24 cellular contexts compared by ENCODE assay signal in genomic region chr6:151096255-151096612, GRCh38.
DNase-seq lines count a peak whose midpoint lies in the region; ATAC-seq and TF ChIP-seq lines count a peak whose summit lies in the region.
"Had no signal": no experiment of that assay in that cellular context is flagged by ENCODE, and none has a peak within 500 bp of the region (broad histone marks: within the 10 kb centered on the region; RNA-seq: fewer than 3 reads in every experiment).

No MANE protein-coding gene starts in this region.

- H2AFZ ChIP-seq in HCT116 (ENCODE audit: low read depth, low read length, poor library complexity, severe bottlenecking), result no peak overlapping the region

- H3K4me1 ChIP-seq in HCT116 (ENCODE audit: control insufficient read depth in 1 of 2, insufficient read depth in 2 of 2, low read length in 2 of 2), result peaks cover 41 to 62% of the 10 kb centered on the region in 2 experiments
- H3K4me1 ChIP-seq: upper lobe of left lung had no signal

- no peaks in the 10 kb centered on the region; the same call in 1 of the 2 replicates for H3K79me2 ChIP-seq in HCT116 (ENCODE audit: insufficient read depth, low read length)

- TF ChIP-seq CTCF in HCT116 (IDR thresholded peaks at IDR 0.05 in 2 of 3, conservative IDR thresholded peaks at IDR 0.05 in 1 of 3; ENCODE audit: borderline replicate concordance in 1 of 3, insufficient read depth in 1 of 3, low read depth in 2 of 3, low read length in 2 of 3) (no peak), fibroblast of the aortic adventitia (IDR thresholded peaks at IDR 0.05; ENCODE audit: insufficient read depth, low read length) (no peak), nephron progenitor cell (IDR thresholded peaks at IDR 0.05) (no peak)

- H3K4me1 Mint-ChIP-seq in nephron progenitor cell, result peaks cover 59% of the 10 kb centered on the region
- H3K4me1 Mint-ChIP-seq: IgD-negative memory B cell, natural killer cell had no signal

- H3K9me3 ChIP-seq in HCT116 (ENCODE audit: control insufficient read depth in 1 of 2, insufficient read depth in 1 of 2, low read depth in 1 of 2, low read length in 2 of 2), result no peaks in the 10 kb centered on the region
- H3K9me3 ChIP-seq: heart right ventricle, suprapubic skin, upper lobe of left lung had no signal

- no peak overlapping the region for H3K4me3 Mint-ChIP-seq in nephron progenitor cell
- H3K4me3 Mint-ChIP-seq: activated CD4-positive, alpha-beta T cell treated with anti-CD3 and anti-CD28 coated beads, Interleukin-2, amount 10 ng/mL, durations not matched to agents 7 days and 5 days; CD14-positive monocyte; IgD-negative memory B cell; natural killer cell; stimulated activated naive B cell treated with anti-CD40 and anti-IgM and Interleukin-4, amounts not matched to agents 10 μg/mL and 1 μg/mL and 100 μg/mL, for 72 hours had no signal

- TF ChIP-seq POLR2A in HCT116 (IDR thresholded peaks at IDR 0.05; ENCODE audit: borderline replicate concordance, extremely low read depth, insufficient read depth, insufficient read length), result no peak

- DNase-seq in HCT116 (ENCODE audit: low read depth, low spot score) (no peak), NCI-H69 (lab: John Stamatoyannopoulos, UW) (peak; percentile 78), fibroblast of the aortic adventitia (ENCODE audit: low read depth) (peak; percentile 19), nephron progenitor cell (no peak), H7 (no peak), NCI-H2171 (lab: John Stamatoyannopoulos, UW) (no peak)
- DNase-seq: activated CD4-positive, alpha-beta T cell treated with anti-CD3 and anti-CD28 coated beads, Interleukin-2, amount 10 ng/mL, durations not matched to agents 7 days and 5 days; activated effector memory CD4-positive, alpha-beta T cell treated with anti-CD3 and anti-CD28 coated beads, Interleukin-2, amount 50 U/mL, for 16 hours; activated T-cell treated with anti-CD3 and anti-CD28 coated beads, Interleukin-2, amount 50 U/mL, for 1 hour; effector memory CD4-positive, alpha-beta T cell; foreskin melanocyte; heart right ventricle; natural killer cell; NCI-H1930; NCI-H446 treated with DMSO at 0.1 percent for 48 hours; stimulated activated naive B cell treated with anti-CD40 and anti-IgM and Interleukin-4, amounts not matched to agents 10 μg/mL and 1 μg/mL and 100 μg/mL, for 72 hours; upper lobe of left lung had no signal

- ATAC-seq in HCT116 (no peak), GM21786 (IDR thresholded peaks at IDR 0.05; ENCODE audit: unreplicated experiment) (no peak)
- ATAC-seq: heart right ventricle; natural killer cell; stimulated activated naive B cell treated with anti-CD40 and anti-IgM and Interleukin-4, amounts not matched to agents 10 μg/mL and 1 μg/mL and 100 μg/mL, for 72 hours had no signal

- peaks cover 8% of the 10 kb centered on the region for H3K9me3 Mint-ChIP-seq in nephron progenitor cell
- H3K9me3 Mint-ChIP-seq: activated CD4-positive, alpha-beta T cell treated with anti-CD3 and anti-CD28 coated beads, Interleukin-2, amount 10 ng/mL, durations not matched to agents 7 days and 5 days; natural killer cell had no signal

- TF ChIP-seq RAD21 in HCT116 (IDR thresholded peaks at IDR 0.05; ENCODE audit: low read depth), result no peak

- no TSS peak for BruUV-seq in HCT116 (replicated peaks; lab: Mats Ljungman, UMichigan)

- no peaks in the 10 kb centered on the region for H4K20me1 ChIP-seq in HCT116 (ENCODE audit: insufficient read depth)

- H3K27me3 Mint-ChIP-seq in nephron progenitor cell (ENCODE audit: low read depth, poor library complexity), result peaks cover 3% of the 10 kb centered on the region
- H3K27me3 Mint-ChIP-seq: activated CD4-positive, alpha-beta T cell treated with anti-CD3 and anti-CD28 coated beads, Interleukin-2, amount 10 ng/mL, durations not matched to agents 7 days and 5 days; IgD-negative memory B cell; stimulated activated naive B cell treated with anti-CD40 and anti-IgM and Interleukin-4, amounts not matched to agents 10 μg/mL and 1 μg/mL and 100 μg/mL, for 72 hours had no signal

- H3K4me3 ChIP-seq in HCT116 (replicated peaks in 1 of 2; ENCODE audit: low read depth in 1 of 2, low read length in 2 of 2) (no peak overlapping the region), fibroblast of the aortic adventitia (ENCODE audit: low read depth, low read length) (no peak overlapping the region), H7 (ENCODE audit: insufficient read depth, low read depth, low read length) (no peak overlapping the region)
- H3K4me3 ChIP-seq: coronary artery, heart right ventricle, lung, skin epidermis, suprapubic skin, upper lobe of left lung had no signal

- peak overlapping the region; percentile 57 for H3K27ac ChIP-seq in HCT116 (ENCODE audit: low read depth, low read length)
- H3K27ac ChIP-seq: heart right ventricle, suprapubic skin, upper lobe of left lung had no signal

- H3K27me3 ChIP-seq in HCT116 (ENCODE audit: insufficient read depth, low read length) (no peaks in the 10 kb centered on the region), H7 (ENCODE audit: control insufficient read depth, insufficient read depth, low read length) (no peaks in the 10 kb centered on the region)
- H3K27me3 ChIP-seq: heart right ventricle, suprapubic skin, upper lobe of left lung had no signal

- H3K9ac ChIP-seq in HCT116 (ENCODE audit: low read length), result peak overlapping the region; percentile 37; the same call in 1 of the 2 replicates

- POLR2A ChIA-PET in HCT116 (lab: Charles Lee), result interaction anchor here (1.5 kb wide), 1 partner anchor 28 kb away, joined by 4 read pairs; no protein-coding TSS in a partner anchor

- intact Hi-C loops in HCT116 (cut with micrococcal nuclease), result no loop called here

- H3K4me2 ChIP-seq in HCT116 (ENCODE audit: low read length), result peak overlapping the region; percentile 43

- H3K9me2 ChIP-seq in HCT116 (ENCODE audit: insufficient read depth), result no peaks in the 10 kb centered on the region

- CTCF ChIA-PET in HCT116 (lab: Charles Lee), result no interaction called here

- RAD21 ChIA-PET in HCT116 (lab: Charles Lee; ENCODE audit: low non-redundant PET in 1 of 2, low total read pairs in 2 of 2, uncharacterized antibody in 2 of 2, unreplicated experiment in 2 of 2), result no interaction called here

- peak overlapping the region; percentile 58 for H3K27ac Mint-ChIP-seq in nephron progenitor cell
- H3K27ac Mint-ChIP-seq: activated CD4-positive, alpha-beta T cell treated with anti-CD3 and anti-CD28 coated beads, Interleukin-2, amount 10 ng/mL, durations not matched to agents 7 days and 5 days; IgD-negative memory B cell; natural killer cell; stimulated activated naive B cell treated with anti-CD40 and anti-IgM and Interleukin-4, amounts not matched to agents 10 μg/mL and 1 μg/mL and 100 μg/mL, for 72 hours had no signal

- H3K36me3 ChIP-seq in HCT116 (ENCODE audit: control insufficient read depth in 1 of 2, insufficient read depth in 2 of 2, low read length in 2 of 2) (peaks cover 0 to 27% of the 10 kb centered on the region in 2 experiments; a peak in 2 of 4 replicates), H7 (replicated peaks; ENCODE audit: control insufficient read depth, insufficient read depth, low read length) (peaks cover 3% of the 10 kb centered on the region)
- H3K36me3 ChIP-seq: suprapubic skin, upper lobe of left lung had no signal

- H3K36me3 Mint-ChIP-seq in nephron progenitor cell (ENCODE audit: low read depth), result peaks cover 77% of the 10 kb centered on the region
- H3K36me3 Mint-ChIP-seq: natural killer cell had no signal

TF ChIP-seq in HCT116, 20 proteins besides CTCF, POLR2A, EP300 and RAD21 (continues in another document):
- TF ChIP-seq EZH2phosphoT487 (IDR thresholded peaks at IDR 0.05; ENCODE audit: borderline replicate concordance) (no peak), ZFX (IDR thresholded peaks at IDR 0.05) (no peak), ELF1 (IDR thresholded peaks at IDR 0.05; ENCODE audit: borderline replicate concordance, low read depth) (no peak), ZBTB33 (IDR thresholded peaks at IDR 0.05; ENCODE audit: extremely low read depth, insufficient replicate concordance, low read length) (no peak), JUND (IDR thresholded peaks at IDR 0.05) (no peak), EGR1 (IDR thresholded peaks at IDR 0.05; ENCODE audit: low read depth) (no peak), EZH2 (IDR thresholded peaks at IDR 0.05) (no peak), TCF7L2 (IDR thresholded peaks at IDR 0.05; ENCODE audit: borderline replicate concordance, extremely low read depth, insufficient read depth, insufficient read length) (no peak), SP1 (IDR thresholded peaks at IDR 0.05; ENCODE audit: low read depth) (no peak), CEBPB (IDR thresholded peaks at IDR 0.05; ENCODE audit: low read depth) (no peak), SIN3A (IDR thresholded peaks at IDR 0.05; ENCODE audit: low read depth) (no peak), FOSL1 (IDR thresholded peaks at IDR 0.05; ENCODE audit: low read depth) (no peak)

Comparison
In these comparisons a context has a peak if more than half of its experiments do, and no peak if none do; other contexts are left out.
1. DNase-seq: peak in NCI-H69 (single experiment) and fibroblast of the aortic adventitia (single experiment); none in HCT116 (single experiment), nephron progenitor cell (single experiment), H7 (single experiment) and NCI-H2171 (single experiment).